In genomic region chr10:97138174-97138573, GRCh38 we compare ENCODE assay signal across 1 cellular context.
TF ChIP-seq lines count a peak whose summit lies in the region.

No MANE protein-coding gene starts in this region.

TF ChIP-seq in HepG2, 621 proteins besides CTCF, POLR2A, EP300 and RAD21 (continued from another document and continues in another):
- TF ChIP-seq ZXDC (CRISPR knock-in tag; IDR thresholded peaks at IDR 0.05) = no peak
- TF ChIP-seq ZBTB38 (CRISPR knock-in tag; IDR thresholded peaks at IDR 0.05) = peak; percentile 93
- no peak for TF ChIP-seq NCOA5 (CRISPR knock-in tag; IDR thresholded peaks at IDR 0.05)
- no peak for TF ChIP-seq ZNF460 (CRISPR knock-in tag; IDR thresholded peaks at IDR 0.05; ENCODE audit: borderline replicate concordance)
- TF ChIP-seq RBM39 (IDR thresholded peaks at IDR 0.05; ENCODE audit: low read depth, low read length, poor library complexity, severe bottlenecking) = no peak
- TF ChIP-seq ZFP1 (CRISPR knock-in tag; IDR thresholded peaks at IDR 0.05) = no peak
- no peak for TF ChIP-seq ZNF431 (CRISPR knock-in tag; IDR thresholded peaks at IDR 0.05; ENCODE audit: borderline replicate concordance, low read depth)
- no peak for TF ChIP-seq HNRNPH1 (optimal IDR thresholded peaks at IDR 0.05; ENCODE audit: low read depth, low read length)
- no peak for TF ChIP-seq USF2 (IDR thresholded peaks at IDR 0.05; ENCODE audit: low read depth, low read length)
- TF ChIP-seq USF2 (CRISPR knock-in tag; IDR thresholded peaks at IDR 0.05; ENCODE audit: borderline replicate concordance) = no peak
- TF ChIP-seq ELF3 (CRISPR knock-in tag; IDR thresholded peaks at IDR 0.05) = peak; percentile 37; the same call in 1 of the 2 replicates
- no peak for TF ChIP-seq KDM5A (IDR thresholded peaks at IDR 0.05; ENCODE audit: borderline replicate concordance, low read length)
- TF ChIP-seq SIX4 (CRISPR knock-in tag; IDR thresholded peaks at IDR 0.05) = 0 out of 2 replicates have a peak, but pooled peaks have one; percentile 15
- TF ChIP-seq HMGXB4 (CRISPR knock-in tag; IDR thresholded peaks at IDR 0.05; ENCODE audit: borderline replicate concordance in 1 of 2, low read depth in 1 of 2) = 0 out of 4 replicates have a peak, but pooled peaks of 1 of the 2 experiments have one; percentile 22
- TF ChIP-seq CREBL2 (CRISPR knock-in tag; IDR thresholded peaks at IDR 0.05; ENCODE audit: borderline replicate concordance) = no peak
- no peak for TF ChIP-seq ZNF879 (CRISPR knock-in tag; IDR thresholded peaks at IDR 0.05)
- no peak for TF ChIP-seq RNF219 (CRISPR knock-in tag; IDR thresholded peaks at IDR 0.05)
- TF ChIP-seq TBX3 (IDR thresholded peaks at IDR 0.05; ENCODE audit: borderline replicate concordance) = no peak
- no peak for TF ChIP-seq TEF (CRISPR knock-in tag; IDR thresholded peaks at IDR 0.05)
- TF ChIP-seq ZFAT (CRISPR knock-in tag; conservative IDR thresholded peaks at IDR 0.05) = no peak
- TF ChIP-seq RXRB (CRISPR knock-in tag; IDR thresholded peaks at IDR 0.05; ENCODE audit: borderline replicate concordance) = 0 out of 2 replicates have a peak, but pooled peaks have one; percentile 26
- TF ChIP-seq GPN1 (CRISPR knock-in tag; IDR thresholded peaks at IDR 0.05; ENCODE audit: borderline replicate concordance) = no peak
- no peak for TF ChIP-seq ZNF235 (CRISPR knock-in tag; IDR thresholded peaks at IDR 0.05; ENCODE audit: borderline replicate concordance)
- TF ChIP-seq ZBTB7B (CRISPR knock-in tag; IDR thresholded peaks at IDR 0.05) = no peak
- peak; percentile 83 for TF ChIP-seq MIER2 (CRISPR knock-in tag; IDR thresholded peaks at IDR 0.05)
- no peak for TF ChIP-seq ZNF260 (CRISPR knock-in tag; IDR thresholded peaks at IDR 0.05; ENCODE audit: borderline replicate concordance, low read depth)
- TF ChIP-seq ZNF562 (CRISPR knock-in tag; IDR thresholded peaks at IDR 0.05; ENCODE audit: borderline replicate concordance) = no peak
- no peak; the same call in 1 of the 2 replicates for TF ChIP-seq ZNF691 (CRISPR knock-in tag; IDR thresholded peaks at IDR 0.05; ENCODE audit: borderline replicate concordance, low read depth)
- TF ChIP-seq FOXJ3 (CRISPR knock-in tag; IDR thresholded peaks at IDR 0.05; ENCODE audit: borderline replicate concordance) = no peak
- TF ChIP-seq MTA1 (CRISPR knock-in tag; IDR thresholded peaks at IDR 0.05; ENCODE audit: borderline replicate concordance) = no peak
- TF ChIP-seq TEAD3 (CRISPR knock-in tag; optimal IDR thresholded peaks at IDR 0.05; ENCODE audit: borderline replicate concordance) = peak; percentile 63
- TF ChIP-seq ARID5B (CRISPR knock-in tag; IDR thresholded peaks at IDR 0.05) = no peak
- TF ChIP-seq ZNF556 (CRISPR knock-in tag; IDR thresholded peaks at IDR 0.05; ENCODE audit: borderline replicate concordance) = no peak
- TF ChIP-seq ZNF615 (CRISPR knock-in tag; IDR thresholded peaks at IDR 0.05; ENCODE audit: borderline replicate concordance) = no peak
- no peak for TF ChIP-seq SP1 (IDR thresholded peaks at IDR 0.05)
- TF ChIP-seq SP1 (CRISPR knock-in tag; IDR thresholded peaks at IDR 0.05) = 0 out of 2 replicates have a peak, but pooled peaks have one; percentile 17
- no peak for TF ChIP-seq ZNF703 (CRISPR knock-in tag; IDR thresholded peaks at IDR 0.05; ENCODE audit: borderline replicate concordance)
- TF ChIP-seq GMEB2 (CRISPR knock-in tag; IDR thresholded peaks at IDR 0.05; ENCODE audit: low read depth) = no peak
- no peak for TF ChIP-seq FOXP4 (CRISPR knock-in tag; IDR thresholded peaks at IDR 0.05)
- no peak for TF ChIP-seq SOX6 (IDR thresholded peaks at IDR 0.05)
- TF ChIP-seq SOX6 (CRISPR knock-in tag; IDR thresholded peaks at IDR 0.05) = no peak; the same call in 1 of the 2 replicates
- TF ChIP-seq ZNF883 (CRISPR knock-in tag; IDR thresholded peaks at IDR 0.05; ENCODE audit: not compliant biosample characterization) = no peak
- no peak for TF ChIP-seq ZNF230 (CRISPR knock-in tag; IDR thresholded peaks at IDR 0.05)
- no peak for TF ChIP-seq SSRP1 (CRISPR knock-in tag; IDR thresholded peaks at IDR 0.05)
- TF ChIP-seq ZMYM4 (CRISPR knock-in tag; IDR thresholded peaks at IDR 0.05) = 0 out of 2 replicates have a peak, but pooled peaks have one; percentile 24
- no peak for TF ChIP-seq ZNF713 (CRISPR knock-in tag; IDR thresholded peaks at IDR 0.05)
- 0 out of 2 replicates have a peak, but pooled peaks have one; percentile 10 for TF ChIP-seq SOX5 (CRISPR knock-in tag; IDR thresholded peaks at IDR 0.05; ENCODE audit: borderline replicate concordance)
- no peak for TF ChIP-seq ZSCAN25 (CRISPR knock-in tag; IDR thresholded peaks at IDR 0.05)
